ENCODE assay signal across 2 cellular contexts in the genomic region with DNA sequence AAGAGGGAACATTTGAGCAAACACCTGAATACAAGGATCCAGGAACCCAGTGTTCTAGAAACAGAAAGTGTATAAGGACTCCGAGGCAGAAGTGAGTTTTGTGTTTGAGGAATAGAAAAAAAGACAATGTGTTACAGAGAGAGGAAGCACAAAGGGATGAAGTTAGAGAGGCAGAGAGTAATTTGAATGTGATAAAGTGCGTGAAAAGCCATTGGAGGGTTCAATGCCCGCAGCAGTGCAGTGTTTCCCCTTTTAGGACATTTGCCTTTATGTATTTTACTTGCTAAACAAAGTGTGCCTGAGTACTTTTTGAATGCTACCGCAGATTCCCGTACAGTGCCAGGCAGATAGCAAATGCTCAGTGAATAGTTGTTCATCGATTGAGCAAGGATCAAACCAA.
TF ChIP-seq lines count a peak whose summit lies in the region.

No MANE protein-coding gene starts in this region.

TF ChIP-seq in GM23338, 12 proteins besides CTCF, POLR2A, EP300 and RAD21:
- TF ChIP-seq STAT1 (IDR thresholded peaks at IDR 0.05; ENCODE audit: unreplicated experiment) = no peak
- TF ChIP-seq, protein P1, sequence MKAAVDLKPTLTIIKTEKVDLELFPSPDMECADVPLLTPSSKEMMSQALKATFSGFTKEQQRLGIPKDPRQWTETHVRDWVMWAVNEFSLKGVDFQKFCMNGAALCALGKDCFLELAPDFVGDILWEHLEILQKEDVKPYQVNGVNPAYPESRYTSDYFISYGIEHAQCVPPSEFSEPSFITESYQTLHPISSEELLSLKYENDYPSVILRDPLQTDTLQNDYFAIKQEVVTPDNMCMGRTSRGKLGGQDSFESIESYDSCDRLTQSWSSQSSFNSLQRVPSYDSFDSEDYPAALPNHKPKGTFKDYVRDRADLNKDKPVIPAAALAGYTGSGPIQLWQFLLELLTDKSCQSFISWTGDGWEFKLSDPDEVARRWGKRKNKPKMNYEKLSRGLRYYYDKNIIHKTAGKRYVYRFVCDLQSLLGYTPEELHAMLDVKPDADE (IDR thresholded peaks at IDR 0.05) = no peak
- TF ChIP-seq JUNB (IDR thresholded peaks at IDR 0.05; ENCODE audit: unreplicated experiment) = no peak
- TF ChIP-seq, protein P2, sequence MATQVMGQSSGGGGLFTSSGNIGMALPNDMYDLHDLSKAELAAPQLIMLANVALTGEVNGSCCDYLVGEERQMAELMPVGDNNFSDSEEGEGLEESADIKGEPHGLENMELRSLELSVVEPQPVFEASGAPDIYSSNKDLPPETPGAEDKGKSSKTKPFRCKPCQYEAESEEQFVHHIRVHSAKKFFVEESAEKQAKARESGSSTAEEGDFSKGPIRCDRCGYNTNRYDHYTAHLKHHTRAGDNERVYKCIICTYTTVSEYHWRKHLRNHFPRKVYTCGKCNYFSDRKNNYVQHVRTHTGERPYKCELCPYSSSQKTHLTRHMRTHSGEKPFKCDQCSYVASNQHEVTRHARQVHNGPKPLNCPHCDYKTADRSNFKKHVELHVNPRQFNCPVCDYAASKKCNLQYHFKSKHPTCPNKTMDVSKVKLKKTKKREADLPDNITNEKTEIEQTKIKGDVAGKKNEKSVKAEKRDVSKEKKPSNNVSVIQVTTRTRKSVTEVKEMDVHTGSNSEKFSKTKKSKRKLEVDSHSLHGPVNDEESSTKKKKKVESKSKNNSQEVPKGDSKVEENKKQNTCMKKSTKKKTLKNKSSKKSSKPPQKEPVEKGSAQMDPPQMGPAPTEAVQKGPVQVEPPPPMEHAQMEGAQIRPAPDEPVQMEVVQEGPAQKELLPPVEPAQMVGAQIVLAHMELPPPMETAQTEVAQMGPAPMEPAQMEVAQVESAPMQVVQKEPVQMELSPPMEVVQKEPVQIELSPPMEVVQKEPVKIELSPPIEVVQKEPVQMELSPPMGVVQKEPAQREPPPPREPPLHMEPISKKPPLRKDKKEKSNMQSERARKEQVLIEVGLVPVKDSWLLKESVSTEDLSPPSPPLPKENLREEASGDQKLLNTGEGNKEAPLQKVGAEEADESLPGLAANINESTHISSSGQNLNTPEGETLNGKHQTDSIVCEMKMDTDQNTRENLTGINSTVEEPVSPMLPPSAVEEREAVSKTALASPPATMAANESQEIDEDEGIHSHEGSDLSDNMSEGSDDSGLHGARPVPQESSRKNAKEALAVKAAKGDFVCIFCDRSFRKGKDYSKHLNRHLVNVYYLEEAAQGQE (IDR thresholded peaks at IDR 0.05; ENCODE audit: unreplicated experiment) = no peak
- TF ChIP-seq, protein P3, sequence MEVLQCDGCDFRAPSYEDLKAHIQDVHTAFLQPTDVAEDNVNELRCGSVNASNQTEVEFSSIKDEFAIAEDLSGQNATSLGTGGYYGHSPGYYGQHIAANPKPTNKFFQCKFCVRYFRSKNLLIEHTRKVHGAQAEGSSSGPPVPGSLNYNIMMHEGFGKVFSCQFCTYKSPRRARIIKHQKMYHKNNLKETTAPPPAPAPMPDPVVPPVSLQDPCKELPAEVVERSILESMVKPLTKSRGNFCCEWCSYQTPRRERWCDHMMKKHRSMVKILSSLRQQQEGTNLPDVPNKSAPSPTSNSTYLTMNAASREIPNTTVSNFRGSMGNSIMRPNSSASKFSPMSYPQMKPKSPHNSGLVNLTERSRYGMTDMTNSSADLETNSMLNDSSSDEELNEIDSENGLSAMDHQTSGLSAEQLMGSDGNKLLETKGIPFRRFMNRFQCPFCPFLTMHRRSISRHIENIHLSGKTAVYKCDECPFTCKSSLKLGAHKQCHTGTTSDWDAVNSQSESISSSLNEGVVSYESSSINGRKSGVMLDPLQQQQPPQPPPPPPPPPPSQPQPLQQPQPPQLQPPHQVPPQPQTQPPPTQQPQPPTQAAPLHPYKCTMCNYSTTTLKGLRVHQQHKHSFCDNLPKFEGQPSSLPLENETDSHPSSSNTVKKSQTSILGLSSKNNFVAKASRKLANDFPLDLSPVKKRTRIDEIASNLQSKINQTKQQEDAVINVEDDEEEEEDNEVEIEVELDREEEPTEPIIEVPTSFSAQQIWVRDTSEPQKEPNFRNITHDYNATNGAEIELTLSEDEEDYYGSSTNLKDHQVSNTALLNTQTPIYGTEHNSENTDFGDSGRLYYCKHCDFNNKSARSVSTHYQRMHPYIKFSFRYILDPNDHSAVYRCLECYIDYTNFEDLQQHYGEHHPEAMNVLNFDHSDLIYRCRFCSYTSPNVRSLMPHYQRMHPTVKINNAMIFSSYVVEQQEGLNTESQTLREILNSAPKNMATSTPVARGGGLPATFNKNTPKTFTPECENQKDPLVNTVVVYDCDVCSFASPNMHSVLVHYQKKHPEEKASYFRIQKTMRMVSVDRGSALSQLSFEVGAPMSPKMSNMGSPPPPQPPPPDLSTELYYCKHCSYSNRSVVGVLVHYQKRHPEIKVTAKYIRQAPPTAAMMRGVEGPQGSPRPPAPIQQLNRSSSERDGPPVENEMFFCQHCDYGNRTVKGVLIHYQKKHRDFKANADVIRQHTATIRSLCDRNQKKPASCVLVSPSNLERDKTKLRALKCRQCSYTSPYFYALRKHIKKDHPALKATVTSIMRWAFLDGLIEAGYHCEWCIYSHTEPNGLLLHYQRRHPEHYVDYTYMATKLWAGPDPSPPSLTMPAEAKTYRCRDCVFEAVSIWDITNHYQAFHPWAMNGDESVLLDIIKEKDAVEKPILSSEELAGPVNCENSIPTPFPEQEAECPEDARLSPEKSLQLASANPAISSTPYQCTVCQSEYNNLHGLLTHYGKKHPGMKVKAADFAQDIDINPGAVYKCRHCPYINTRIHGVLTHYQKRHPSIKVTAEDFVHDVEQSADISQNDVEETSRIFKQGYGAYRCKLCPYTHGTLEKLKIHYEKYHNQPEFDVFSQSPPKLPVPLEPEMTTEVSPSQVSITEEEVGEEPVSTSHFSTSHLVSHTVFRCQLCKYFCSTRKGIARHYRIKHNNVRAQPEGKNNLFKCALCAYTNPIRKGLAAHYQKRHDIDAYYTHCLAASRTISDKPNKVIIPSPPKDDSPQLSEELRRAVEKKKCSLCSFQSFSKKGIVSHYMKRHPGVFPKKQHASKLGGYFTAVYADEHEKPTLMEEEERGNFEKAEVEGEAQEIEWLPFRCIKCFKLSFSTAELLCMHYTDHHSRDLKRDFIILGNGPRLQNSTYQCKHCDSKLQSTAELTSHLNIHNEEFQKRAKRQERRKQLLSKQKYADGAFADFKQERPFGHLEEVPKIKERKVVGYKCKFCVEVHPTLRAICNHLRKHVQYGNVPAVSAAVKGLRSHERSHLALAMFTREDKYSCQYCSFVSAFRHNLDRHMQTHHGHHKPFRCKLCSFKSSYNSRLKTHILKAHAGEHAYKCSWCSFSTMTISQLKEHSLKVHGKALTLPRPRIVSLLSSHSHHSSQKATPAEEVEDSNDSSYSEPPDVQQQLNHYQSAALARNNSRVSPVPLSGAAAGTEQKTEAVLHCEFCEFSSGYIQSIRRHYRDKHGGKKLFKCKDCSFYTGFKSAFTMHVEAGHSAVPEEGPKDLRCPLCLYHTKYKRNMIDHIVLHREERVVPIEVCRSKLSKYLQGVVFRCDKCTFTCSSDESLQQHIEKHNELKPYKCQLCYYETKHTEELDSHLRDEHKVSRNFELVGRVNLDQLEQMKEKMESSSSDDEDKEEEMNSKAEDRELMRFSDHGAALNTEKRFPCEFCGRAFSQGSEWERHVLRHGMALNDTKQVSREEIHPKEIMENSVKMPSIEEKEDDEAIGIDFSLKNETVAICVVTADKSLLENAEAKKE (CRISPR knock-in tag; IDR thresholded peaks at IDR 0.05) = no peak
- TF ChIP-seq ZNF114 (CRISPR knock-in tag; IDR thresholded peaks at IDR 0.05) = no peak
- no peak for TF ChIP-seq NANOG (IDR thresholded peaks at IDR 0.05; ENCODE audit: borderline replicate concordance)
- no peak for TF ChIP-seq ZNF331 (CRISPR knock-in tag; IDR thresholded peaks at IDR 0.05; ENCODE audit: low read depth)
- no peak for TF ChIP-seq CREB1 (CRISPR knock-in tag; IDR thresholded peaks at IDR 0.05; ENCODE audit: low read depth)
- no peak for TF ChIP-seq EZH2phosphoT487 (IDR thresholded peaks at IDR 0.05; ENCODE audit: unreplicated experiment)

TF ChIP-seq in H1, 55 proteins besides CTCF, POLR2A, EP300 and RAD21:
- TF ChIP-seq TEAD4 (IDR thresholded peaks at IDR 0.05; ENCODE audit: low read depth, low read length) (no peak), SIN3A (conservative IDR thresholded peaks at IDR 0.05 in 1 of 2, IDR thresholded peaks at IDR 0.05 in 1 of 2; ENCODE audit: low read depth in 1 of 2, low read length in 2 of 2) (no peak), YY1 (IDR thresholded peaks at IDR 0.05; ENCODE audit: low read depth, low read length) (no peak), EZH2 (IDR thresholded peaks at IDR 0.05; ENCODE audit: low read depth, low read length, severe bottlenecking) (no peak), SP2 (IDR thresholded peaks at IDR 0.05; ENCODE audit: low read length) (no peak), SRF (IDR thresholded peaks at IDR 0.05; ENCODE audit: low read depth, low read length) (no peak), GABPA (IDR thresholded peaks at IDR 0.05; ENCODE audit: borderline replicate concordance, insufficient read depth, low read length) (no peak)
- TF ChIP-seq, protein P4, sequence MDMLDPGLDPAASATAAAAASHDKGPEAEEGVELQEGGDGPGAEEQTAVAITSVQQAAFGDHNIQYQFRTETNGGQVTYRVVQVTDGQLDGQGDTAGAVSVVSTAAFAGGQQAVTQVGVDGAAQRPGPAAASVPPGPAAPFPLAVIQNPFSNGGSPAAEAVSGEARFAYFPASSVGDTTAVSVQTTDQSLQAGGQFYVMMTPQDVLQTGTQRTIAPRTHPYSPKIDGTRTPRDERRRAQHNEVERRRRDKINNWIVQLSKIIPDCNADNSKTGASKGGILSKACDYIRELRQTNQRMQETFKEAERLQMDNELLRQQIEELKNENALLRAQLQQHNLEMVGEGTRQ (IDR thresholded peaks at IDR 0.05; ENCODE audit: low read length) = no peak
